ENCODE assay signal across 16 cellular contexts in the genomic region with DNA sequence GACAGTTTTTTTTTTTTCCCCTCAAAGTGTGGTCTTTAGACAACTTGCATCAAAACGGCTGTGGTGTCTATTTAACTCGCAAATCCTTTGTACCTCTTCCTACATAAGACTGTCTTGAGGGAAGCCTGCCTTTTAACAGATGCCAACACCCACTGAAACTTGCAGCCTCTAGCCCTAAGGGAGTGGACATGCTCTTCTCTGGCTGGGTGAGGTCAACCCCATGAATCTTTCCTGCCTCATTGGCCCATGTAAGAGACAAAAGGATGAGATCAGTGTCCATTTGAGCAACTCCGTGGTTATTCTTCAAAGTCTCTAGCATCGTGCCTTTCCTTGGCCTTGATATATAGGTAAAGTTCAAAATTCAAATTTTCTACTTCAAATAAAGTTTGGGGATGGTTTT.
DNase-seq lines count a peak whose midpoint lies in the region; ATAC-seq and TF ChIP-seq lines count a peak whose summit lies in the region.
"Had no signal": no experiment of that assay in that cellular context is flagged by ENCODE, and none has a peak within 500 bp of the region (broad histone marks: within the 10 kb centered on the region; RNA-seq: fewer than 3 reads in every experiment).

No MANE protein-coding gene starts in this region.

- TF ChIP-seq EP300 in gastroesophageal sphincter (IDR thresholded peaks at IDR 0.05) = no peak

- H3K27me3 ChIP-seq in BLaER1 (no peaks in the 10 kb centered on the region), Loucy (ENCODE audit: insufficient read depth, low read length, poor library complexity, severe bottlenecking) (no peaks in the 10 kb centered on the region), gastroesophageal sphincter (no peaks in the 10 kb centered on the region), parathyroid adenoma (ENCODE audit: control insufficient read depth, insufficient read depth, low read length) (no peaks in the 10 kb centered on the region), Peyer's patch (no peaks in the 10 kb centered on the region)
- H3K27me3 ChIP-seq: testis had no signal

- H4K20me1 ChIP-seq in BLaER1 (no peaks in the 10 kb centered on the region), Loucy (ENCODE audit: insufficient read depth, low read length, poor library complexity, severe bottlenecking) (no peaks in the 10 kb centered on the region)

- H3K4me3 ChIP-seq in BLaER1 = no peak overlapping the region
- H3K4me3 ChIP-seq in Loucy (ENCODE audit: low read length, poor library complexity, severe bottlenecking) = no peak overlapping the region
- H3K4me3 ChIP-seq in gastroesophageal sphincter = no peak overlapping the region
- H3K4me3 ChIP-seq in parathyroid adenoma (ENCODE audit: low read depth, low read length) = peak overlapping the region; percentile 28
- no peak overlapping the region for H3K4me3 ChIP-seq in Peyer's patch
- H3K4me3 ChIP-seq: testis had no signal

- H3K27ac ChIP-seq in BLaER1 = no peak overlapping the region
- H3K27ac ChIP-seq in gastroesophageal sphincter = peak overlapping the region in 3 of 4 donors; percentile 70 to 79 (median 73)
- H3K27ac ChIP-seq in parathyroid adenoma = peak overlapping the region; percentile 90
- no peak overlapping the region for H3K27ac ChIP-seq in Peyer's patch
- H3K27ac ChIP-seq: HL-60, testis had no signal

- H3K9ac ChIP-seq in BLaER1 (no peak overlapping the region), Loucy (ENCODE audit: low read depth, low read length, poor library complexity, severe bottlenecking) (peak overlapping the region; percentile 31), parathyroid adenoma (no peak overlapping the region)

- DNase-seq in Peyer's patch (no peak), NCI-H2171 (lab: John Stamatoyannopoulos, UW) (no peak)
- DNase-seq: activated CD8-positive, alpha-beta T cell treated with anti-CD3 and anti-CD28 coated beads for 36 hours; activated T-cell treated with anti-CD3 and anti-CD28 coated beads, Interleukin-2, amount 50 U/mL, for 24 hours; CD8-positive, alpha-beta memory T cell; naive thymus-derived CD4-positive, alpha-beta T cell; NCI-H1930; testis had no signal

- H3K4me2 ChIP-seq in BLaER1 = peak overlapping the region; percentile 43
- H3K4me2 ChIP-seq in Loucy (ENCODE audit: low read depth, low read length, poor library complexity, severe bottlenecking) = peak overlapping the region; percentile 21
- peak overlapping the region; percentile 63 for H3K4me2 ChIP-seq in parathyroid adenoma (ENCODE audit: low read length)

- no peaks in the 10 kb centered on the region for H3K79me2 ChIP-seq in Loucy (ENCODE audit: insufficient read depth, low read length)
- no peaks in the 10 kb centered on the region for H3K79me2 ChIP-seq in parathyroid adenoma

- TF ChIP-seq POLR2A in gastroesophageal sphincter (IDR thresholded peaks at IDR 0.05) = no peak
- no peak for TF ChIP-seq POLR2A in Peyer's patch (IDR thresholded peaks at IDR 0.05)

- ATAC-seq in gastroesophageal sphincter (no peak), GM18868 (IDR thresholded peaks at IDR 0.05; ENCODE audit: unreplicated experiment) (no peak), HG02973 (IDR thresholded peaks at IDR 0.05; ENCODE audit: unreplicated experiment) (no peak)
- ATAC-seq: activated CD8-positive, alpha-beta T cell treated with anti-CD3 and anti-CD28 coated beads for 36 hours; activated naive CD4-positive, alpha-beta T cell treated with anti-CD3 and anti-CD28 coated beads, Interleukin-2, amount 50 U/mL, for 72 hours; naive thymus-derived CD4-positive, alpha-beta T cell had no signal

- no peaks in the 10 kb centered on the region for H3K36me3 ChIP-seq in BLaER1
- no peaks in the 10 kb centered on the region for H3K36me3 ChIP-seq in Loucy (ENCODE audit: insufficient read depth, low read length)
- no peaks in the 10 kb centered on the region for H3K36me3 ChIP-seq in gastroesophageal sphincter
- no peaks in the 10 kb centered on the region for H3K36me3 ChIP-seq in parathyroid adenoma (ENCODE audit: control insufficient read depth, insufficient read depth, low read length)
- no peaks in the 10 kb centered on the region for H3K36me3 ChIP-seq in Peyer's patch

- H3K9me2 ChIP-seq in Loucy (replicated peaks; ENCODE audit: low read depth, low read length) = no peaks in the 10 kb centered on the region

- peaks cover 27% of the 10 kb centered on the region for H3K4me1 ChIP-seq in BLaER1
- peaks cover 17% of the 10 kb centered on the region for H3K4me1 ChIP-seq in Loucy (ENCODE audit: insufficient read depth, low read length, poor library complexity, severe bottlenecking)
- H3K4me1 ChIP-seq in gastroesophageal sphincter = peaks cover 0 to 29% (median 2%) of the 10 kb centered on the region in 3 donors
- peaks cover 9% of the 10 kb centered on the region for H3K4me1 ChIP-seq in parathyroid adenoma
- no peaks in the 10 kb centered on the region for H3K4me1 ChIP-seq in Peyer's patch
- H3K4me1 ChIP-seq: testis had no signal

- WGBS in gastroesophageal sphincter (ENCODE audit: low coverage in 1 of 2), 2 donors = 60 to 76% methylated on average over 1 to 4 of the region's 4 CpGs

- H3K9me3 ChIP-seq in BLaER1 = no peaks in the 10 kb centered on the region
- no peaks in the 10 kb centered on the region for H3K9me3 ChIP-seq in Loucy (ENCODE audit: insufficient read depth, low read depth, low read length)
- H3K9me3 ChIP-seq in gastroesophageal sphincter = no peaks in the 10 kb centered on the region
- H3K9me3 ChIP-seq in parathyroid adenoma (ENCODE audit: control insufficient read depth, low read length) = no peaks in the 10 kb centered on the region
- H3K9me3 ChIP-seq in Peyer's patch = no peaks in the 10 kb centered on the region
- H3K9me3 ChIP-seq: testis had no signal

- TF ChIP-seq CTCF in Loucy (conservative IDR thresholded peaks at IDR 0.05; ENCODE audit: low read length) (no peak), gastroesophageal sphincter (IDR thresholded peaks at IDR 0.05) (no peak), parathyroid adenoma (IDR thresholded peaks at IDR 0.05) (no peak), Peyer's patch (IDR thresholded peaks at IDR 0.05) (no peak)

- no peaks in the 10 kb centered on the region for H3F3A ChIP-seq in Loucy (ENCODE audit: low read depth)

- peak overlapping the region; percentile 71 for H2AFZ ChIP-seq in Loucy (ENCODE audit: low read length)
- peak overlapping the region; percentile 46 for H2AFZ ChIP-seq in parathyroid adenoma

Comparison
In these comparisons a context has a peak if more than half of its experiments do, and no peak if none do; other contexts are left out.
1. H3K27ac ChIP-seq: peak in gastroesophageal sphincter (3 of 4) and parathyroid adenoma (single experiment); none in BLaER1 (single experiment) and Peyer's patch (0 of 4).
2. Peak in every context shown above with its lines, with median percentiles within 50 percentile points of each other: H3K4me2 ChIP-seq.